Comparison of ENCODE assay signal across 21 cellular contexts in the genomic region with DNA sequence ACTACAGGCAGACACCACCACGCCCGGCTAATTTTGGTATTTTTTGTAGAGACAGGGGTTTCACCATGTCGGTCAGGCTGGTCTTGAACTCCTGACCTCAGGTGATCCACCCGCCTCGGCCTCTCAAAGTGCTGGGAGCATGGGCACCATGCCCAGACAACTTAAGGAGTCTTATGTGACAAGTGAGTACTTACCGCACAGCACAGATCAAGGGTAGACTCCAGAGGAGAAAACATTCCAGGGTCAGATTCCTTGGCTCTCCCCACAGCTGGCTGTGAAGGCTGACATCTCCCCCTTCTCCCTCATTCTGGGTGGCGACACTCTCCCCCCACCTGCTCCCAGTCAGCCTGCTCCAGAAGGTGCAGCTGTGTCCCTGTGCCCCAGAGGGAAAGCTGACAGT. TPM values are rescaled to one million over a fixed set of nuclear protein-coding genes. Genes with fewer than 3 reads are reported as not detected.
DNase-seq lines count a peak whose midpoint lies in the region; ATAC-seq and TF ChIP-seq lines count a peak whose summit lies in the region.
"Had no signal": no experiment of that assay in that cellular context is flagged by ENCODE, and none has a peak within 500 bp of the region (broad histone marks: within the 10 kb centered on the region; RNA-seq: fewer than 3 reads in every experiment).

No MANE protein-coding gene starts in this region.

- POLR2A ChIA-PET in naive thymus-derived CD4-positive, alpha-beta T cell (lab: Charles Lee) = interaction anchor here (0.5 to 1.8 kb wide), 5 partner anchors 13 to 490 kb away, joined by 3 to 12 read pairs (median 4); a partner anchor contains a TSS

- no peaks in the 10 kb centered on the region for H3K36me3 Mint-ChIP-seq in CD4-positive, CD25-positive, alpha-beta regulatory T cell
- no peaks in the 10 kb centered on the region for H3K36me3 Mint-ChIP-seq in activated T-helper 17 cell treated with anti-CD3 and anti-CD28 coated beads, Interleukin-2, amount 50 U/mL, for 72 hours (ENCODE audit: low read depth)
- peaks cover 0 to 14% (median 0%) of the 10 kb centered on the region in 5 donors for H3K36me3 Mint-ChIP-seq in naive thymus-derived CD4-positive, alpha-beta T cell

- H3K4me1 ChIP-seq in BLaER1 (peaks cover 75% of the 10 kb centered on the region), Peyer's patch (peaks cover 0 to 16% (median 2%) of the 10 kb centered on the region in 4 donors), BE2C (no peaks in the 10 kb centered on the region)
- H3K4me1 ChIP-seq in CD4-positive, CD25-positive, alpha-beta regulatory T cell (ENCODE audit: control insufficient read depth, insufficient read depth, low read length, poor library complexity, severe bottlenecking) = peaks cover 23% of the 10 kb centered on the region
- H3K4me1 ChIP-seq in naive thymus-derived CD4-positive, alpha-beta T cell (ENCODE audit: control insufficient read depth in 2 of 2, insufficient read depth in 2 of 2, low read length in 2 of 2) = peaks cover 10 to 26% of the 10 kb centered on the region in 2 donors

- H3K9me3 ChIP-seq in BLaER1 = no peaks in the 10 kb centered on the region
- H3K9me3 ChIP-seq in CD4-positive, CD25-positive, alpha-beta regulatory T cell (ENCODE audit: control insufficient read depth in 2 of 2, low read length in 2 of 2) = no peaks in the 10 kb centered on the region
- no peaks in the 10 kb centered on the region for H3K9me3 ChIP-seq in naive thymus-derived CD4-positive, alpha-beta T cell (ENCODE audit: control insufficient read depth in 2 of 3, low read length in 3 of 3)
- no peaks in the 10 kb centered on the region for H3K9me3 ChIP-seq in Peyer's patch
- no peaks in the 10 kb centered on the region for H3K9me3 ChIP-seq in BE2C
- H3K9me3 ChIP-seq: psoas muscle, SK-N-SH, testis had no signal

- H3K9me3 Mint-ChIP-seq in CD4-positive, CD25-positive, alpha-beta regulatory T cell = no peaks in the 10 kb centered on the region
- H3K9me3 Mint-ChIP-seq in activated T-helper 17 cell treated with anti-CD3 and anti-CD28 coated beads, Interleukin-2, amount 50 U/mL, for 72 hours = no peaks in the 10 kb centered on the region
- no peaks in the 10 kb centered on the region for H3K9me3 Mint-ChIP-seq in naive thymus-derived CD4-positive, alpha-beta T cell

- H3K4me3 Mint-ChIP-seq in CD4-positive, CD25-positive, alpha-beta regulatory T cell = peak overlapping the region in 2 of 4 donors; percentile 52 to 90
- H3K4me3 Mint-ChIP-seq in activated T-helper 17 cell treated with anti-CD3 and anti-CD28 coated beads, Interleukin-2, amount 50 U/mL, for 72 hours = peak overlapping the region; percentile 34
- peak overlapping the region in 6 of 10 donors; percentile 45 to 76 (median 67) for H3K4me3 Mint-ChIP-seq in naive thymus-derived CD4-positive, alpha-beta T cell

- no peak for TF ChIP-seq CTCF in Peyer's patch (IDR thresholded peaks at IDR 0.05)
- no peak for TF ChIP-seq CTCF in BE2C (IDR thresholded peaks at IDR 0.05; ENCODE audit: low read depth, low read length)

- intact Hi-C loops in naive thymus-derived CD4-positive, alpha-beta T cell (cut with micrococcal nuclease) = no loop called here

- H3K27me3 ChIP-seq in BLaER1 (no peaks in the 10 kb centered on the region), Peyer's patch (no peaks in the 10 kb centered on the region), BE2C (peaks cover 43% of the 10 kb centered on the region)
- no peaks in the 10 kb centered on the region for H3K27me3 ChIP-seq in CD4-positive, CD25-positive, alpha-beta regulatory T cell (ENCODE audit: control insufficient read depth, insufficient read depth, low read length)
- no peaks in the 10 kb centered on the region for H3K27me3 ChIP-seq in naive thymus-derived CD4-positive, alpha-beta T cell (ENCODE audit: control insufficient read depth in 2 of 2, insufficient read depth in 2 of 2, low read length in 2 of 2)
- H3K27me3 ChIP-seq: testis had no signal

- no peak for TF ChIP-seq POLR2A in Peyer's patch (IDR thresholded peaks at IDR 0.05)

- no peaks in the 10 kb centered on the region for H4K20me1 ChIP-seq in BLaER1

- DNase-seq in CD4-positive, CD25-positive, alpha-beta regulatory T cell = no peak
- no peak for DNase-seq in naive thymus-derived CD4-positive, alpha-beta T cell
- DNase-seq in Peyer's patch (no peak), C1 segment of cervical spinal cord (lab: John Stamatoyannopoulos, UW) (no peak), BE2C (no peak)
- no peak for DNase-seq in activated T-cell treated with anti-CD3 and anti-CD28 coated beads, Interleukin-2, amount 50 U/mL, for 48 hours
- DNase-seq: dorsolateral prefrontal cortex, mammary epithelial cell, NCI-H1436 treated with DMSO at 0.1 percent for 48 hours, NCI-H2227 treated with DMSO at 0.1 percent for 48 hours, SK-N-SH, testis had no signal

- H3K27ac ChIP-seq in BLaER1 (no peak overlapping the region), Peyer's patch (no peak overlapping the region)
- H3K27ac ChIP-seq in CD4-positive, CD25-positive, alpha-beta regulatory T cell (ENCODE audit: insufficient read depth, low read length, poor library complexity, severe bottlenecking) = no peak overlapping the region
- H3K27ac ChIP-seq in naive thymus-derived CD4-positive, alpha-beta T cell (ENCODE audit: low read depth, low read length) = no peak overlapping the region
- H3K27ac ChIP-seq: dorsolateral prefrontal cortex, testis had no signal

- no peak overlapping the region for H3K9ac ChIP-seq in BLaER1
- H3K9ac ChIP-seq: SK-N-SH had no signal

- H3K4me1 Mint-ChIP-seq in CD4-positive, CD25-positive, alpha-beta regulatory T cell = peaks cover 5 to 64% (median 24%) of the 10 kb centered on the region in 4 donors
- H3K4me1 Mint-ChIP-seq in activated T-helper 17 cell treated with anti-CD3 and anti-CD28 coated beads, Interleukin-2, amount 50 U/mL, for 72 hours = peaks cover 17% of the 10 kb centered on the region
- peaks cover 20 to 66% (median 54%) of the 10 kb centered on the region in 7 donors for H3K4me1 Mint-ChIP-seq in naive thymus-derived CD4-positive, alpha-beta T cell

- H3K4me3 ChIP-seq in BLaER1 (no peak overlapping the region), Peyer's patch (no peak overlapping the region), BE2C (ENCODE audit: low read depth, low read length) (no peak overlapping the region)
- no peak overlapping the region for H3K4me3 ChIP-seq in CD4-positive, CD25-positive, alpha-beta regulatory T cell (ENCODE audit: low read depth, low read length)
- no peak overlapping the region for H3K4me3 ChIP-seq in naive thymus-derived CD4-positive, alpha-beta T cell (ENCODE audit: low read length)
- H3K4me3 ChIP-seq: dorsolateral prefrontal cortex had no signal

- no peaks in the 10 kb centered on the region for H3K36me3 ChIP-seq in BLaER1
- no peaks in the 10 kb centered on the region for H3K36me3 ChIP-seq in CD4-positive, CD25-positive, alpha-beta regulatory T cell (ENCODE audit: control insufficient read depth, insufficient read depth, low read length)
- no peaks in the 10 kb centered on the region for H3K36me3 ChIP-seq in naive thymus-derived CD4-positive, alpha-beta T cell (ENCODE audit: control insufficient read depth in 2 of 3, insufficient read depth in 3 of 3, low read length in 3 of 3)
- no peaks in the 10 kb centered on the region for H3K36me3 ChIP-seq in Peyer's patch
- H3K36me3 ChIP-seq in BE2C = no peaks in the 10 kb centered on the region

- CTCF ChIA-PET in naive thymus-derived CD4-positive, alpha-beta T cell (lab: Charles Lee) = interaction anchor here (0.9 kb wide), 3 partner anchors 11 to 29 kb away, joined by 3 to 5 read pairs (median 3); a partner anchor contains a TSS

- no peak for ATAC-seq in CD4-positive, CD25-positive, alpha-beta regulatory T cell (ENCODE audit: low read depth in 2 of 2)
- ATAC-seq in activated T-helper 17 cell treated with anti-CD3 and anti-CD28 coated beads, Interleukin-2, amount 50 U/mL, for 72 hours (replicated peaks) = no peak
- ATAC-seq in naive thymus-derived CD4-positive, alpha-beta T cell = no peak

- peak overlapping the region; percentile 95 for H3K4me2 ChIP-seq in BLaER1
- H3K4me2 ChIP-seq: SK-N-SH had no signal

- H3K27me3 Mint-ChIP-seq in CD4-positive, CD25-positive, alpha-beta regulatory T cell = no peaks in the 10 kb centered on the region
- no peaks in the 10 kb centered on the region for H3K27me3 Mint-ChIP-seq in activated T-helper 17 cell treated with anti-CD3 and anti-CD28 coated beads, Interleukin-2, amount 50 U/mL, for 72 hours
- no peaks in the 10 kb centered on the region for H3K27me3 Mint-ChIP-seq in naive thymus-derived CD4-positive, alpha-beta T cell

- peak overlapping the region; percentile 34 to 87 (median 86) for H3K27ac Mint-ChIP-seq in CD4-positive, CD25-positive, alpha-beta regulatory T cell
- peak overlapping the region; percentile 77 for H3K27ac Mint-ChIP-seq in activated T-helper 17 cell treated with anti-CD3 and anti-CD28 coated beads, Interleukin-2, amount 50 U/mL, for 72 hours
- peak overlapping the region in 6 of 9 donors; percentile 45 to 83 (median 60) for H3K27ac Mint-ChIP-seq in naive thymus-derived CD4-positive, alpha-beta T cell

RNA-seq across cellular contexts. Expression of a gene that starts 10.6 kb away (rescaled TPM):
- total RNA-seq in CD4-positive, CD25-positive, alpha-beta regulatory T cell = 0.81 TPM
- not detected for polyA plus RNA-seq in CD4-positive, CD25-positive, alpha-beta regulatory T cell
- under 1 TPM; 0.34 to 0.45 TPM for total RNA-seq in activated T-helper 17 cell treated with anti-CD3 and anti-CD28 coated beads, Interleukin-2, amount 50 U/mL, for 72 hours
- under 1 TPM in 3 of 5 experiments, not detected in 2; 0.22 to 0.61 (median 0.29) TPM for total RNA-seq in naive thymus-derived CD4-positive, alpha-beta T cell
- under 1 TPM in 1 of 2 donors, not detected in 1; 0.35 TPM for polyA plus RNA-seq in naive thymus-derived CD4-positive, alpha-beta T cell
- not detected for total RNA-seq in Peyer's patch
- not detected for polyA plus RNA-seq in BE2C (2012; ENCODE audit: insufficient read depth, insufficient read length, low read depth)
- total RNA-seq: bronchial epithelial cell, M059J, mammary epithelial cell had no signal
- polyA plus RNA-seq: adipose tissue, BJ, esophagus, mammary epithelial cell had no signal

RNA-seq across cellular contexts. Expression of a gene that starts 23.0 kb away (rescaled TPM):
- total RNA-seq in CD4-positive, CD25-positive, alpha-beta regulatory T cell = 1,611 TPM
- 1,000 to 10,000 TPM; 3,219 to 6,021 (median 4,004) TPM for polyA plus RNA-seq in CD4-positive, CD25-positive, alpha-beta regulatory T cell
- 1,000 to 10,000 TPM; 3,603 to 3,666 TPM for total RNA-seq in activated T-helper 17 cell treated with anti-CD3 and anti-CD28 coated beads, Interleukin-2, amount 50 U/mL, for 72 hours
- 1,000 to 10,000 TPM in 1 of 5 experiments, 100 to 1,000 TPM in 4; 351 to 3,697 (median 587) TPM for total RNA-seq in naive thymus-derived CD4-positive, alpha-beta T cell
- polyA plus RNA-seq in naive thymus-derived CD4-positive, alpha-beta T cell = 1,000 to 10,000 TPM; 1,418 to 1,605 TPM
- 100 to 1,000 TPM in 3 of 4 donors, 10 to 100 TPM in 1; 93.3 to 676 (median 590) TPM for total RNA-seq in Peyer's patch
- polyA plus RNA-seq in BE2C (2012; ENCODE audit: insufficient read depth, insufficient read length, low read depth) = 0.94 TPM
- polyA plus RNA-seq: neural cell had no signal

RNA-seq across cellular contexts. Expression of a gene that starts 23.9 kb away (rescaled TPM):
- not detected for total RNA-seq in CD4-positive, CD25-positive, alpha-beta regulatory T cell
- not detected for polyA plus RNA-seq in CD4-positive, CD25-positive, alpha-beta regulatory T cell
- not detected for total RNA-seq in activated T-helper 17 cell treated with anti-CD3 and anti-CD28 coated beads, Interleukin-2, amount 50 U/mL, for 72 hours
- total RNA-seq in naive thymus-derived CD4-positive, alpha-beta T cell = under 1 TPM in 1 of 5 experiments, not detected in 4; 0.29 TPM
- polyA plus RNA-seq in naive thymus-derived CD4-positive, alpha-beta T cell = under 1 TPM in 1 of 2 donors, not detected in 1; 0.09 TPM
- 10 to 100 TPM in 3 of 4 donors, 1 to 10 TPM in 1; 5.0 to 24.6 (median 16.2) TPM for total RNA-seq in Peyer's patch
- 44.6 TPM for polyA plus RNA-seq in BE2C (2012; ENCODE audit: insufficient read depth, insufficient read length, low read depth)

RNA-seq across cellular contexts. Expression of a gene that starts 42.1 kb away (rescaled TPM):
- total RNA-seq in CD4-positive, CD25-positive, alpha-beta regulatory T cell = 1.6 TPM
- polyA plus RNA-seq in CD4-positive, CD25-positive, alpha-beta regulatory T cell = 1 to 10 TPM in 1 of 4 donors, under 1 TPM in 2, not detected in 1; 0.16 to 1.0 (median 0.29) TPM
- total RNA-seq in activated T-helper 17 cell treated with anti-CD3 and anti-CD28 coated beads, Interleukin-2, amount 50 U/mL, for 72 hours = 1 to 10 TPM; 5.9 to 7.1 TPM
- total RNA-seq in naive thymus-derived CD4-positive, alpha-beta T cell = 10 to 100 TPM in 2 of 5 experiments, 1 to 10 TPM in 1, under 1 TPM in 2; 0.73 to 64.4 (median 3.7) TPM
- under 1 TPM; 0.64 to 0.93 TPM for polyA plus RNA-seq in naive thymus-derived CD4-positive, alpha-beta T cell
- total RNA-seq in Peyer's patch = 1 to 10 TPM in 3 of 4 donors, not detected in 1; 1.4 to 3.3 (median 2.4) TPM
- polyA plus RNA-seq in BE2C (2012; ENCODE audit: insufficient read depth, insufficient read length, low read depth) = 0.52 TPM
- polyA plus RNA-seq: neural cell had no signal

RNA-seq across cellular contexts. Expression of a gene that starts 46.4 kb away (rescaled TPM):
- 3.8 TPM for total RNA-seq in CD4-positive, CD25-positive, alpha-beta regulatory T cell
- 1 to 10 TPM; 1.9 to 2.3 (median 2.1) TPM for polyA plus RNA-seq in CD4-positive, CD25-positive, alpha-beta regulatory T cell
- total RNA-seq in activated T-helper 17 cell treated with anti-CD3 and anti-CD28 coated beads, Interleukin-2, amount 50 U/mL, for 72 hours = 1 to 10 TPM; 6.4 to 8.6 TPM
- 10 to 100 TPM in 3 of 5 experiments, 1 to 10 TPM in 2; 3.8 to 14.0 (median 11.8) TPM for total RNA-seq in naive thymus-derived CD4-positive, alpha-beta T cell
- 1 to 10 TPM; 1.7 to 3.4 TPM for polyA plus RNA-seq in naive thymus-derived CD4-positive, alpha-beta T cell
- total RNA-seq in Peyer's patch = 10 to 100 TPM; 14.9 to 40.6 (median 18.4) TPM
- polyA plus RNA-seq in BE2C (2012; ENCODE audit: insufficient read depth, insufficient read length, low read depth) = 30.1 TPM
